In genomic region chr9:125238127-125238914, GRCh38 we compare ENCODE assay signal across 11 cellular contexts. TPM values are rescaled to one million over a fixed set of nuclear protein-coding genes. Genes with fewer than 3 reads are reported as not detected.
DNase-seq lines count a peak whose midpoint lies in the region; ATAC-seq and TF ChIP-seq lines count a peak whose summit lies in the region.
"Had no signal": no experiment of that assay in that cellular context is flagged by ENCODE, and none has a peak within 500 bp of the region (broad histone marks: within the 10 kb centered on the region; RNA-seq: fewer than 3 reads in every experiment).

No MANE protein-coding gene starts in this region.

- peak overlapping the region; percentile 58 for H3K56ac ChIP-seq in mesendoderm (ENCODE audit: low read length)

- H2BK120ac ChIP-seq in mesendoderm (ENCODE audit: low read depth, low read length), result no peak overlapping the region

- no peak overlapping the region for H3K27ac ChIP-seq in HUES6 (ENCODE audit: low read depth, low read length)
- no peak overlapping the region for H3K27ac ChIP-seq in brain microvascular endothelial cell
- no peak overlapping the region for H3K27ac ChIP-seq in mesendoderm (ENCODE audit: low read depth, low read length)
- H3K27ac ChIP-seq: parathyroid adenoma had no signal

- H3K9ac ChIP-seq in HUES6 (ENCODE audit: low read length) (no peak overlapping the region), mesendoderm (ENCODE audit: low read length) (peak overlapping the region; percentile 39)
- H3K9ac ChIP-seq: parathyroid adenoma had no signal

- H3K4me3 ChIP-seq in AG04449 (ENCODE audit: low read depth, low read length), result peak overlapping the region; percentile 99
- H3K4me3 ChIP-seq in HUES6 (ENCODE audit: low read depth, low read length), result peak overlapping the region; percentile 20; the same call in 1 of the 2 replicates
- H3K4me3 ChIP-seq in brain microvascular endothelial cell (ENCODE audit: low read depth, low read length), result peak overlapping the region; percentile 99
- no peak overlapping the region for H3K4me3 ChIP-seq in mesendoderm (ENCODE audit: low read length)

- H2BK15ac ChIP-seq in mesendoderm (replicated peaks; ENCODE audit: low read depth), result no peak overlapping the region

- no peak overlapping the region for H2BK5ac ChIP-seq in mesendoderm (ENCODE audit: low read length)

- in situ Hi-C loops in brain microvascular endothelial cell (cut with HindIII; ENCODE audit: low pct_ligation_motif_present, low sequenced_read_pairs), result no loop called here

- TF ChIP-seq CTCF in AG04449 (IDR thresholded peaks at IDR 0.05; ENCODE audit: insufficient read depth, low read length, missing control alignments) (no peak), brain microvascular endothelial cell (IDR thresholded peaks at IDR 0.05; ENCODE audit: low read depth, low read length, missing control alignments) (no peak)

- H4K8ac ChIP-seq in mesendoderm (ENCODE audit: low read depth, low read length), result no peak overlapping the region

- no peak overlapping the region for H3K4ac ChIP-seq in mesendoderm (ENCODE audit: low read depth, low read length)

- no peak overlapping the region for H3K18ac ChIP-seq in mesendoderm (ENCODE audit: low read length)

- CTCF ChIA-PET in AG04449 (lab: Yijun Ruan, JAX), result no interaction called here

- peak overlapping the region; percentile 10 for H3K4me2 ChIP-seq in mesendoderm (ENCODE audit: low read length)

- H3K79me2 ChIP-seq in mesendoderm (ENCODE audit: control insufficient read depth, insufficient read depth, low read length), result peaks cover 39% of the 10 kb centered on the region

- H3K4me1 ChIP-seq in HUES6 (ENCODE audit: control insufficient read depth, insufficient read depth, low read length) (peaks cover 4% of the 10 kb centered on the region; the same call in 1 of the 2 replicates), mesendoderm (ENCODE audit: control insufficient read depth, low read depth, low read length) (peaks cover 1% of the 10 kb centered on the region)

- WGBS in mesendoderm (ENCODE audit: extremely low coverage, insufficient coverage, low lambda C conversion rate), result no CpG with 5 or more reads among the region's 7 CpGs

- H3K23ac ChIP-seq in mesendoderm (ENCODE audit: low read length), result no peak overlapping the region

- no peak overlapping the region for H4K5ac ChIP-seq in mesendoderm (ENCODE audit: low read length)

- no peaks in the 10 kb centered on the region for H3K9me3 ChIP-seq in HUES6 (ENCODE audit: control insufficient read depth, insufficient read depth, low read depth, low read length)

- H3K79me1 ChIP-seq in mesendoderm (ENCODE audit: low read length), result peaks cover 3% of the 10 kb centered on the region

- peaks cover 72% of the 10 kb centered on the region for H3K36me3 ChIP-seq in HUES6 (ENCODE audit: control insufficient read depth, insufficient read depth, low read length)
- H3K36me3 ChIP-seq in brain microvascular endothelial cell (replicated peaks), result peaks cover 64% of the 10 kb centered on the region
- peaks cover 13% of the 10 kb centered on the region for H3K36me3 ChIP-seq in mesendoderm (ENCODE audit: control insufficient read depth, insufficient read depth, low read length)

- POLR2A ChIA-PET in AG04449 (lab: Yijun Ruan, JAX), result interaction anchor here (0.6 kb wide), 1 partner anchor 9 kb away, joined by 3 read pairs; no protein-coding TSS in a partner anchor

- DNase-seq in AG04449 (ENCODE audit: low read depth, low spot score) (no peak), brain microvascular endothelial cell (no peak), mesendoderm (no peak), SW480 (ENCODE audit: low spot score) (no peak), DMS153 (lab: John Stamatoyannopoulos, UW) (no peak)
- no peak for DNase-seq in stimulated activated CD4-positive, alpha-beta T cell treated with anti-CD3 and anti-CD28 coated beads, Interleukin-1b, Interleukin-23, amount 100 ng/mL, for 48 hours
- DNase-seq: GDM1, NCI-H526 had no signal

- no peak for ATAC-seq in HG02678 (IDR thresholded peaks at IDR 0.05; ENCODE audit: unreplicated experiment)

- H2AK5ac ChIP-seq in mesendoderm (ENCODE audit: low read length), result no peak overlapping the region

- no peaks in the 10 kb centered on the region for H3K27me3 ChIP-seq in HUES6 (ENCODE audit: control insufficient read depth, insufficient read depth, low read length)
- H3K27me3 ChIP-seq in brain microvascular endothelial cell (replicated peaks), result no peaks in the 10 kb centered on the region
- H3K27me3 ChIP-seq in mesendoderm (ENCODE audit: insufficient read depth, low read length, poor library complexity), result no peaks in the 10 kb centered on the region

RNA-seq across cellular contexts. Expression of gene HSPA5, which starts 2.8 kb away (rescaled TPM):
- polyA plus RNA-seq in mesendoderm (2013, experiment 1 of 2), result 325 TPM
- 322 TPM for polyA plus RNA-seq in mesendoderm (2013, experiment 2 of 2)

RNA-seq across cellular contexts. Expression of gene GAPVD1, which starts 23.3 kb away (rescaled TPM):
- 14.8 TPM for polyA plus RNA-seq in mesendoderm (2013, experiment 1 of 2)
- 14.6 TPM for polyA plus RNA-seq in mesendoderm (2013, experiment 2 of 2)

RNA-seq across cellular contexts. Expression of gene RABEPK, which starts 38.0 kb away (rescaled TPM):
- 31.5 TPM for polyA plus RNA-seq in mesendoderm (2013, experiment 1 of 2)
- 32.7 TPM for polyA plus RNA-seq in mesendoderm (2013, experiment 2 of 2)

RNA-seq across cellular contexts. Expression of gene PPP6C, which starts 48.7 kb away (rescaled TPM):
- polyA plus RNA-seq in mesendoderm (2013, experiment 1 of 2), result 36.8 TPM
- 35.6 TPM for polyA plus RNA-seq in mesendoderm (2013, experiment 2 of 2)
